In the genomic region with DNA sequence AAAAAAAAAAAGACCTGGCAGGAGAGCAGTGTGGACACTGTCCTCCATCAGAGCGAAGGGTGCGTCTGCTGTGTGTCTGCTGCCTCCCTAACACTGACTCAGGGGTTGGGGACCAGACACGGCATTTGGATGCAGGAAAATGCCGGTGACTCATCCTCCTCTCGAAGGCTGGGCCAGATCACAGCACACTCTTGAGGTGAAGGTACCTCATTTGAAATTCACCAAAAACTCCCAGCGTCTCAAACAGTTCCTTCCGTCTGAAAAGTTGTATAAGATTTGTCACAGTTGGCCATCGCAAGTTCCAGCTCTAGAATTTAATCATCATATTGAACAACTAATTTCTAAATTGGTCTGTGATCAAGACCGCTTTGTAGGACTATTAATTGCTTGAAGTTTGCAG, we compare ENCODE assay signal across 10 cellular contexts.
DNase-seq lines count a peak whose midpoint lies in the region; ATAC-seq and TF ChIP-seq lines count a peak whose summit lies in the region.
"Had no signal": no experiment of that assay in that cellular context is flagged by ENCODE, and none has a peak within 500 bp of the region (broad histone marks: within the 10 kb centered on the region; RNA-seq: fewer than 3 reads in every experiment).

No MANE protein-coding gene starts in this region.

- H3K9ac ChIP-seq in IMR-90 (ENCODE audit: low read depth, low read length): no peak overlapping the region

- no peaks in the 10 kb centered on the region for H3K9me3 Mint-ChIP-seq in Caco-2 (ENCODE audit: unreplicated experiment)
- H3K9me3 Mint-ChIP-seq: naive thymus-derived CD8-positive, alpha-beta T cell had no signal

- POLR2A ChIA-PET in IMR-90 (lab: Charles Lee; ENCODE audit: unreplicated experiment) (interaction anchor here (1.2 kb wide), 1 partner anchor 11 kb away, joined by 3 read pairs; no protein-coding TSS in a partner anchor), PC-9 (lab: Charles Lee; ENCODE audit: unreplicated experiment) (no interaction called here), Caco-2 (lab: Charles Lee) (no interaction called here)

- no peak for TF ChIP-seq POLR2A in IMR-90 (IDR thresholded peaks at IDR 0.05; ENCODE audit: low read depth, low read length)

- H3K4me1 Mint-ChIP-seq in Caco-2 (ENCODE audit: low read depth, unreplicated experiment): no peaks in the 10 kb centered on the region

- no peaks in the 10 kb centered on the region for H3K9me3 ChIP-seq in IMR-90 (ENCODE audit: control insufficient read depth, insufficient read depth, low read length)
- H3K9me3 ChIP-seq in mucosa of descending colon: no peaks in the 10 kb centered on the region
- H3K9me3 ChIP-seq in PC-9 (ENCODE audit: insufficient read depth, low read depth): no peaks in the 10 kb centered on the region
- H3K9me3 ChIP-seq in Caco-2: no peaks in the 10 kb centered on the region

- no peaks in the 10 kb centered on the region for H3F3A ChIP-seq in PC-9 (ENCODE audit: insufficient read depth, low read depth)

- H3K14ac ChIP-seq in IMR-90 (replicated peaks; ENCODE audit: low read depth, low read length): no peak overlapping the region

- no peak overlapping the region for H2AK9ac ChIP-seq in IMR-90 (replicated peaks; ENCODE audit: low read depth, low read length, poor library complexity)

- intact Hi-C loops in IMR-90 (cut with micrococcal nuclease): no loop called here
- intact Hi-C loops in mucosa of descending colon (cut with DNase I, micrococcal nuclease): no loop called here
- intact Hi-C loops in PC-9 (cut with micrococcal nuclease; ENCODE audit: unreplicated experiment): no loop called here
- intact Hi-C loops in Caco-2 (cut with micrococcal nuclease; ENCODE audit: unreplicated experiment): no loop called here

- H3K9me2 ChIP-seq in PC-9 (ENCODE audit: insufficient read depth): no peaks in the 10 kb centered on the region

- H3K79me2 ChIP-seq in PC-9 (ENCODE audit: low read depth): no peaks in the 10 kb centered on the region

- TF ChIP-seq CTCF in IMR-90 (conservative IDR thresholded peaks at IDR 0.05; ENCODE audit: low read depth, low read length): no peak; the same call in 1 of the 2 replicates
- TF ChIP-seq CTCF in mucosa of descending colon (IDR thresholded peaks at IDR 0.05): no peak
- no peak for TF ChIP-seq CTCF in PC-9 (conservative IDR thresholded peaks at IDR 0.05)
- TF ChIP-seq CTCF in Caco-2 (IDR thresholded peaks at IDR 0.05; ENCODE audit: insufficient read depth in 1 of 2, low read depth in 1 of 2, low read length in 1 of 2, severe bottlenecking in 1 of 2, unreplicated experiment in 1 of 2): no peak

- H3K4me3 Mint-ChIP-seq in Caco-2 (ENCODE audit: unreplicated experiment): no peak overlapping the region
- H3K4me3 Mint-ChIP-seq: naive thymus-derived CD8-positive, alpha-beta T cell had no signal

- peak overlapping the region; percentile 0; the same call in 1 of the 2 replicates for H4K91ac ChIP-seq in IMR-90 (ENCODE audit: insufficient read depth, low read depth, low read length)

- in situ Hi-C loops in IMR-90 (cut with MboI; ENCODE audit: low sequenced_read_pairs): loop anchor here (10.0 kb wide), 2 partner anchors 757 to 1067 kb away; no protein-coding TSS in a partner anchor

- CTCF ChIA-PET in IMR-90 (lab: Yijun Ruan, JAX) (no interaction called here), PC-9 (lab: Charles Lee) (no interaction called here), Caco-2 (lab: Charles Lee) (no interaction called here)

- peak overlapping the region; percentile 45; the same call in 1 of the 2 replicates for H2BK20ac ChIP-seq in IMR-90 (ENCODE audit: low read depth, low read length)

- H3K56ac ChIP-seq in IMR-90 (ENCODE audit: extremely low read depth, insufficient read depth, low read length): no peak overlapping the region

- H3K27me3 ChIP-seq in IMR-90 (ENCODE audit: control insufficient read depth, insufficient read depth, low read length) (no peaks in the 10 kb centered on the region), PC-9 (ENCODE audit: insufficient read depth, low read depth) (no peaks in the 10 kb centered on the region), Caco-2 (replicated peaks; ENCODE audit: control insufficient read depth, insufficient read depth, low read length) (peaks cover 1% of the 10 kb centered on the region; the same call in 1 of the 2 replicates)

- H4K8ac ChIP-seq in IMR-90 (ENCODE audit: low read depth in 2 of 2, low read length in 2 of 2): peak overlapping the region in 1 of 2 experiments; percentile 20; a peak in 1 of 4 replicates

- peak overlapping the region; percentile 50; the same call in 1 of the 3 replicates for H2BK15ac ChIP-seq in IMR-90 (ENCODE audit: low read depth, low read length)

- BruUV-seq in IMR-90 (replicated peaks; lab: Mats Ljungman, UMichigan) (no TSS peak), PC-9 (replicated peaks; lab: Mats Ljungman, UMichigan) (no TSS peak), Caco-2 (replicated peaks; lab: Mats Ljungman, UMichigan) (no TSS peak)

- WGBS in IMR-90 (ENCODE audit: extremely low coverage in 2 of 2, insufficient read length in 1 of 2), 2 experiments: 60% methylated on average over 2 of the region's 9 CpGs; no CpG with 5 or more reads in 1 of the 2 experiments

- H3K27ac Mint-ChIP-seq in Caco-2 (ENCODE audit: unreplicated experiment): no peak overlapping the region
- H3K27ac Mint-ChIP-seq: naive thymus-derived CD8-positive, alpha-beta T cell had no signal

- peak overlapping the region; percentile 1; the same call in 1 of the 2 replicates for H3K18ac ChIP-seq in IMR-90 (ENCODE audit: low read depth, low read length)

- H3K23ac ChIP-seq in IMR-90 (ENCODE audit: low read depth, low read length): no peak overlapping the region

- H3K4me1 ChIP-seq in IMR-90 (ENCODE audit: control insufficient read depth, insufficient read depth, low read length) (peaks cover 8% of the 10 kb centered on the region), mucosa of descending colon (ENCODE audit: low read depth) (no peaks in the 10 kb centered on the region), PC-9 (replicated peaks; ENCODE audit: insufficient read depth) (no peaks in the 10 kb centered on the region), Caco-2 (no peaks in the 10 kb centered on the region)

- H4K20me1 ChIP-seq in IMR-90 (ENCODE audit: insufficient read depth, low read length): no peaks in the 10 kb centered on the region
- no peaks in the 10 kb centered on the region for H4K20me1 ChIP-seq in PC-9 (ENCODE audit: insufficient read depth)

- H2AK5ac ChIP-seq in IMR-90 (ENCODE audit: low read depth, low read length): peak overlapping the region; percentile 63; the same call in 1 of the 2 replicates

- DNase-seq in Daoy (ENCODE audit: low read depth) (peak; percentile 66), IMR-90 (peak; percentile 78), amniotic epithelial cell (ENCODE audit: low read depth) (peak; percentile 35), renal cortical epithelial cell (ENCODE audit: low read depth) (peak; percentile 35), mucosa of descending colon (no peak), PC-9 (no peak), Caco-2 (no peak), cerebellar nuclear complex (lab: John Stamatoyannopoulos, UW) (no peak)
- DNase-seq: naive thymus-derived CD8-positive, alpha-beta T cell; NCI-H526 treated with DMSO at 0.1 percent for 48 hours had no signal

- dilution Hi-C loops in IMR-90 (cut with HindIII; ENCODE audit: low sequenced_read_pairs, unreplicated experiment): no loop called here

- no peaks in the 10 kb centered on the region for H3K36me3 Mint-ChIP-seq in Caco-2 (ENCODE audit: insufficient read depth, unreplicated experiment)
- H3K36me3 Mint-ChIP-seq: naive thymus-derived CD8-positive, alpha-beta T cell had no signal

- ATAC-seq in IMR-90 (ENCODE audit: low read depth) (peak; percentile 53), mucosa of descending colon (no peak)
- ATAC-seq: naive thymus-derived CD8-positive, alpha-beta T cell had no signal

- no peak overlapping the region; the same call in 1 of the 2 replicates for H4K5ac ChIP-seq in IMR-90 (ENCODE audit: low read depth, low read length)

- peak overlapping the region; percentile 62 for H3K4ac ChIP-seq in IMR-90 (ENCODE audit: low read depth, low read length)

- H3K36me3 ChIP-seq in IMR-90 (ENCODE audit: control insufficient read depth, insufficient read depth, low read length) (no peaks in the 10 kb centered on the region), mucosa of descending colon (ENCODE audit: low read depth) (no peaks in the 10 kb centered on the region), PC-9 (ENCODE audit: low read depth) (no peaks in the 10 kb centered on the region), Caco-2 (ENCODE audit: control insufficient read depth, insufficient read depth, low read length) (no peaks in the 10 kb centered on the region)

- H3K9me1 ChIP-seq in IMR-90 (ENCODE audit: insufficient read depth, low read length): peaks cover 12% of the 10 kb centered on the region

- H3K79me1 ChIP-seq in IMR-90 (ENCODE audit: low read depth in 1 of 2, low read length in 2 of 2): no peaks in the 10 kb centered on the region

- TF ChIP-seq RAD21 in IMR-90 (IDR thresholded peaks at IDR 0.05; ENCODE audit: low read length): no peak

- H3K27me3 Mint-ChIP-seq in Caco-2 (ENCODE audit: insufficient read depth, unreplicated experiment): peaks cover 21% of the 10 kb centered on the region

- no peak overlapping the region for H3K4me2 ChIP-seq in IMR-90 (ENCODE audit: low read depth, low read length)
- H3K4me2 ChIP-seq in PC-9: no peak overlapping the region

- peak overlapping the region; percentile 54 for H2AFZ ChIP-seq in IMR-90 (replicated peaks; ENCODE audit: low read length, poor library complexity)
- H2AFZ ChIP-seq in PC-9: no peak overlapping the region

- no peak overlapping the region for H2BK5ac ChIP-seq in IMR-90 (ENCODE audit: low read depth, low read length, poor library complexity, severe bottlenecking)

- H3K4me3 ChIP-seq in IMR-90 (ENCODE audit: insufficient read depth, low read depth, low read length) (no peak overlapping the region), mucosa of descending colon (no peak overlapping the region), PC-9 (no peak overlapping the region), Caco-2 (ENCODE audit: low read depth, low read length) (no peak overlapping the region)

- H3K27ac ChIP-seq in IMR-90 (ENCODE audit: insufficient read depth, low read length): 0 out of 2 replicates have a peak overlapping the region, but pooled peaks have one; percentile 2
- H3K27ac ChIP-seq in PC-9: no peak overlapping the region

- H2BK120ac ChIP-seq in IMR-90 (ENCODE audit: low read depth, low read length): peak overlapping the region; percentile 63

TF ChIP-seq in IMR-90, 13 proteins besides CTCF, POLR2A, EP300 and RAD21 (continues in another document):
- TF ChIP-seq RFX5 (IDR thresholded peaks at IDR 0.05; ENCODE audit: low read depth, low read length) (no peak), NFE2L2 (IDR thresholded peaks at IDR 0.05; ENCODE audit: low read depth, low read length) (no peak)

Comparison
In these comparisons a context has a peak if more than half of its experiments do, and no peak if none do; other contexts are left out.
1. DNase-seq: peak in Daoy (single experiment), IMR-90 (single experiment), amniotic epithelial cell (single experiment) and renal cortical epithelial cell (single experiment); none in mucosa of descending colon (0 of 3), PC-9 (0 of 2), Caco-2 (0 of 2) and cerebellar nuclear complex (0 of 2).